In genomic region chr12:20588057-20588456, GRCh38 we compare ENCODE assay signal across 13 cellular contexts.
DNase-seq lines count a peak whose midpoint lies in the region; ATAC-seq and TF ChIP-seq lines count a peak whose summit lies in the region.
"Had no signal": no experiment of that assay in that cellular context is flagged by ENCODE, and none has a peak within 500 bp of the region (broad histone marks: within the 10 kb centered on the region; RNA-seq: fewer than 3 reads in every experiment).

No MANE protein-coding gene starts in this region.

- H3K27ac ChIP-seq in dorsolateral prefrontal cortex: peak overlapping the region; percentile 35 to 98 (median 92)
- H3K27ac ChIP-seq: neutrophil, SK-N-MC, suprapubic skin had no signal

- ATAC-seq in GM18858 (IDR thresholded peaks at IDR 0.05; ENCODE audit: unreplicated experiment) (no peak), GM18520 (IDR thresholded peaks at IDR 0.05; ENCODE audit: unreplicated experiment) (no peak)

- intact Hi-C loops in dorsolateral prefrontal cortex (cut with DNase I): no loop called here

- TF ChIP-seq CTCF in dorsolateral prefrontal cortex (IDR thresholded peaks at IDR 0.05 in 54 of 56, conservative IDR thresholded peaks at IDR 0.05 in 2 of 56; ENCODE audit: low read depth in 1 of 56, partially characterized antibody in 56 of 56) (peak in 4 of 56 donors; percentile 9 to 13 (median 12)), GM13976 (IDR thresholded peaks at IDR 0.05; ENCODE audit: borderline replicate concordance, control extremely low read depth, extremely low read depth, insufficient read depth, missing control alignments) (no peak)

- peak overlapping the region in 11 of 59 donors; percentile 4 to 35 (median 15) for H3K4me3 ChIP-seq in dorsolateral prefrontal cortex
- H3K4me3 ChIP-seq: SK-N-MC, suprapubic skin had no signal

- DNase-seq in DMS 273 (lab: John Stamatoyannopoulos, UW; ENCODE audit: unreplicated experiment): peak; percentile 83
- peak; percentile 10 for DNase-seq in NCI-H510A (lab: John Stamatoyannopoulos, UW)
- peak in 9 of 10 donors; percentile 16 to 64 (median 48) for DNase-seq in dorsolateral prefrontal cortex
- DNase-seq in myocyte (ENCODE audit: low read depth): peak; percentile 10
- no peak for DNase-seq in GM13976 (ENCODE audit: low spot score)
- DNase-seq in SW480 (ENCODE audit: low spot score): no peak
- DNase-seq: NCI-H2107; stimulated activated CD4-positive, alpha-beta T cell treated with anti-CD3 and anti-CD28 coated beads, Interleukin-4, amount 100 ng/mL, for 4 hours had no signal

- in situ Hi-C loops in GM13976 (cut with MboI; ENCODE audit: low sequenced_read_pairs, unreplicated experiment): no loop called here

- no peaks in the 10 kb centered on the region for H3K27me3 ChIP-seq in dorsolateral prefrontal cortex
- H3K27me3 ChIP-seq: neutrophil, suprapubic skin had no signal

Comparison
In these comparisons a context has a peak if more than half of its experiments do, and no peak if none do; other contexts are left out.
1. DNase-seq: peak in DMS 273 (single experiment), NCI-H510A (single experiment), dorsolateral prefrontal cortex (9 of 10) and myocyte (single experiment); none in GM13976 (single experiment) and SW480 (single experiment).